30 cellular contexts compared by ENCODE assay signal in the genomic region with DNA sequence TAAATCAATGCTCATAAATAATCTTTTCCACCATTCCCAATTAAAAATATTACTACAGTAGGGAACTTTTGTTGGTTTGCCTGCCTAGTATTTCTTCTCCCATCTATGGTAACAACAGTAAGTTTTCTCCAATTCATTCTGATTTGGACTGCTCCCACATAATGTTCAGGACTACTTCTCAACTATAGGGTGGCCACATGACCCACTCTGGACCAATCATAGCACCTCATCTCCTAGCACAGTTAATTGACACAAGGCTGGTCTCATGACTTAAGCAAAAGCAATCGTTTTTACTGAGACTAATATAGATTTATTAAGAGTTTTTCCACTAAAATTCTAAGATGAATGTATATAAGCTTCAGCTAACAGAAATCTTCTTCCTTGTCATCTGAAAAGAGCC. TPM values are rescaled to one million over a fixed set of nuclear protein-coding genes. Genes with fewer than 3 reads are reported as not detected.
DNase-seq lines count a peak whose midpoint lies in the region; ATAC-seq, FAIRE-seq and TF ChIP-seq lines count a peak whose summit lies in the region.
"Had no signal": no experiment of that assay in that cellular context is flagged by ENCODE, and none has a peak within 500 bp of the region (broad histone marks: within the 10 kb centered on the region; RNA-seq: fewer than 3 reads in every experiment).

No MANE protein-coding gene starts in this region.

- intact Hi-C loops in K562 (cut with micrococcal nuclease) = no loop called here

- CTCF ChIA-PET in K562 (lab: Yijun Ruan, JAX; ENCODE audit: low intra/inter-chr PET ratio) = no interaction called here

- TF ChIP-seq RAD21 in K562 (CRISPR knock-in tag; conservative IDR thresholded peaks at IDR 0.05 in 1 of 2, IDR thresholded peaks at IDR 0.05 in 1 of 2) = no peak

- no peak for TF ChIP-seq EP300 in K562 (IDR thresholded peaks at IDR 0.05; ENCODE audit: low read length)

- no peak overlapping the region for H2AFZ ChIP-seq in K562 (ENCODE audit: low read depth, low read length)

- no TSS peak for BruUV-seq in K562 (replicated peaks; lab: Mats Ljungman, UMichigan)

- H3K27me3 ChIP-seq in H7 (ENCODE audit: control insufficient read depth, insufficient read depth, low read length) (no peaks in the 10 kb centered on the region), RWPE2 (ENCODE audit: insufficient read depth, poor library complexity, severe bottlenecking) (no peaks in the 10 kb centered on the region), K562 (ENCODE audit: control insufficient read depth in 2 of 2, insufficient read depth in 2 of 2, low read length in 2 of 2) (no peaks in the 10 kb centered on the region)
- H3K27me3 ChIP-seq: BE2C, BLaER1 had no signal

- POLR2A ChIA-PET in K562 (lab: Yijun Ruan, JAX) = no interaction called here

- H4K20me1 ChIP-seq in K562 (replicated peaks; ENCODE audit: control insufficient read depth, insufficient read depth, low read length) = no peaks in the 10 kb centered on the region
- H4K20me1 ChIP-seq: BLaER1 had no signal

- no peaks in the 10 kb centered on the region for H3K36me3 ChIP-seq in H7 (replicated peaks; ENCODE audit: control insufficient read depth, insufficient read depth, low read length)
- H3K36me3 ChIP-seq in RWPE2 (ENCODE audit: low read depth) = no peaks in the 10 kb centered on the region
- H3K36me3 ChIP-seq in K562 (ENCODE audit: control insufficient read depth, insufficient read depth, low read length) = no peaks in the 10 kb centered on the region
- H3K36me3 ChIP-seq: BE2C, BLaER1 had no signal

- H3K79me2 ChIP-seq in K562 (ENCODE audit: control insufficient read depth, insufficient read depth, low read length) = no peaks in the 10 kb centered on the region

- H3K4me1 ChIP-seq in RWPE2 (ENCODE audit: insufficient read depth, poor library complexity, severe bottlenecking) (no peaks in the 10 kb centered on the region), K562 (replicated peaks in 1 of 2; ENCODE audit: control insufficient read depth in 2 of 2, insufficient read depth in 2 of 2, low read length in 2 of 2) (no peaks in the 10 kb centered on the region)
- H3K4me1 ChIP-seq: A549, BE2C, Caco-2 had no signal

- in situ Hi-C loops in K562 (cut with MboI) = loop anchor here (25.0 kb wide), 1 partner anchor 960 kb away; no protein-coding TSS in a partner anchor

- no peak for TF ChIP-seq POLR2A in K562 (conservative IDR thresholded peaks at IDR 0.05)

- no peak overlapping the region for H3K27ac ChIP-seq in RWPE2 (ENCODE audit: poor library complexity, severe bottlenecking)
- H3K27ac ChIP-seq in K562 (ENCODE audit: extremely low read depth, low read depth, low read length) = no peak overlapping the region
- H3K27ac ChIP-seq: 22Rv1, A549, BLaER1 had no signal

- peak; percentile 8 for DNase-seq in H7
- DNase-seq in RWPE2 (ENCODE audit: low spot score) = no peak
- DNase-seq in K562 (ENCODE audit: extremely low read depth in 1 of 4, low spot score in 3 of 4) = peak in 2 of 4 experiments; percentile 12 to 14
- peak; percentile 9 for DNase-seq in iPS-NIHi11 (ENCODE audit: low spot score)
- DNase-seq in Ammon's horn (ENCODE audit: low spot score) = no peak
- DNase-seq in DMS53 (lab: John Stamatoyannopoulos, UW) = no peak
- DNase-seq: AML-193; BE2C; C1 segment of cervical spinal cord; Caco-2; Calu3; CD4-positive, alpha-beta memory T cell; CD4-positive, CD25-positive, alpha-beta regulatory T cell; CD8-positive, alpha-beta memory T cell; DMS79; DND-41; EL; GDM1 had no signal

- H3K9me3 ChIP-seq in RWPE2 (ENCODE audit: severe bottlenecking) = no peaks in the 10 kb centered on the region
- no peaks in the 10 kb centered on the region for H3K9me3 ChIP-seq in K562 (replicated peaks; ENCODE audit: control insufficient read depth, insufficient read depth, low read depth, low read length)
- H3K9me3 ChIP-seq: A549, BE2C, BLaER1, Caco-2 had no signal

- no peak for FAIRE-seq in K562 (lab: Jason Lieb, UNC)
- FAIRE-seq: A549, D721Med, GM12878, GM12892, GM18507 had no signal

- H3K4me2 ChIP-seq in K562 (ENCODE audit: insufficient read depth, low read length) = no peak overlapping the region
- H3K4me2 ChIP-seq: A549, BLaER1 had no signal

- H3K9me1 ChIP-seq in K562 (ENCODE audit: control insufficient read depth, insufficient read depth, low read length) = no peaks in the 10 kb centered on the region

- WGBS in K562 (ENCODE audit: insufficient coverage, low coverage, missing lambda C conversion rate) = 0% methylated on average over 1 of the region's 1 CpG

- H3K9ac ChIP-seq in K562 (ENCODE audit: insufficient read depth in 1 of 2, low read depth in 2 of 2, low read length in 2 of 2) = no peak overlapping the region
- H3K9ac ChIP-seq: BLaER1 had no signal

- TF ChIP-seq CTCF in RWPE2 (IDR thresholded peaks at IDR 0.05; ENCODE audit: poor library complexity, severe bottlenecking) = no peak
- TF ChIP-seq CTCF in K562 (IDR thresholded peaks at IDR 0.05 in 2 of 3, conservative IDR thresholded peaks at IDR 0.05 in 1 of 3; ENCODE audit: insufficient read depth in 2 of 3, low read depth in 1 of 3, low read length in 3 of 3) = no peak

- ATAC-seq in RWPE2 (ENCODE audit: low read depth) (0 out of 3 replicates have a peak, but pooled peaks have one; percentile 41), K562 (no peak), HG03108 (IDR thresholded peaks at IDR 0.05; ENCODE audit: unreplicated experiment) (no peak)
- ATAC-seq: A549, GM12878 had no signal

- H3K4me3 ChIP-seq in H7 (ENCODE audit: insufficient read depth, low read depth, low read length) (no peak overlapping the region), RWPE2 (ENCODE audit: severe bottlenecking) (no peak overlapping the region), K562 (no peak overlapping the region)
- H3K4me3 ChIP-seq: A549, BLaER1, GM12878 had no signal

TF ChIP-seq in K562, 482 proteins besides CTCF, POLR2A, EP300 and RAD21:
- TF ChIP-seq, protein P1, sequence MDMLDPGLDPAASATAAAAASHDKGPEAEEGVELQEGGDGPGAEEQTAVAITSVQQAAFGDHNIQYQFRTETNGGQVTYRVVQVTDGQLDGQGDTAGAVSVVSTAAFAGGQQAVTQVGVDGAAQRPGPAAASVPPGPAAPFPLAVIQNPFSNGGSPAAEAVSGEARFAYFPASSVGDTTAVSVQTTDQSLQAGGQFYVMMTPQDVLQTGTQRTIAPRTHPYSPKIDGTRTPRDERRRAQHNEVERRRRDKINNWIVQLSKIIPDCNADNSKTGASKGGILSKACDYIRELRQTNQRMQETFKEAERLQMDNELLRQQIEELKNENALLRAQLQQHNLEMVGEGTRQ (CRISPR knock-in tag; IDR thresholded peaks at IDR 0.05) = peak; percentile 15; the same call in 1 of the 2 replicates
- TF ChIP-seq ILK (tag; IDR thresholded peaks at IDR 0.05; ENCODE audit: borderline replicate concordance, low read depth) (no peak), BRF1 (IDR thresholded peaks at IDR 0.05; ENCODE audit: borderline replicate concordance, extremely low read depth, insufficient read length) (no peak), LARP7 (IDR thresholded peaks at IDR 0.05) (no peak), MYC (IDR thresholded peaks at IDR 0.05; ENCODE audit: low read depth, low read length) (no peak), MYC (CRISPR knock-in tag; IDR thresholded peaks at IDR 0.05; ENCODE audit: borderline replicate concordance, low read depth) (no peak)
TF ChIP-seq in K562: peak in this region for 1.

RNA-seq across cellular contexts. Expression of gene SLCO6A1, which starts 28.7 kb away (rescaled TPM):
- total RNA-seq in H7 (2014; rRNA removed; shearing (Covaris generic)) = 0.11 TPM in 1 of 2 replicates, not detected in the other
- not detected in 2 replicates for total RNA-seq in K562 (2011; cell fraction: chromatin; rRNA removed; ENCODE audit: low replicate concordance)
- total RNA-seq in K562 (2011; cell fraction: nucleolus; rRNA removed) = not detected in 2 replicates
- not detected in 2 replicates for total RNA-seq in K562 (2011; cell fraction: nucleoplasm; rRNA removed)
- not detected in 2 replicates for total RNA-seq in K562 (2014; rRNA removed)
- total RNA-seq in K562 (2014; rRNA removed; fragmentation: Illumina TruSeq; extraction: Trizol) = not detected in 2 replicates
- total RNA-seq in K562 (2015; rRNA removed; fragmentation: Illumina TruSeq; extraction: Trizol) = 0.11 TPM in 1 of 2 replicates, not detected in the other
- total RNA-seq in K562 (2021) = 0.11 TPM in 1 of 2 replicates, not detected in the other
- polyA plus RNA-seq in K562 (2011; rRNA removed) = 0.04 TPM in 1 of 2 replicates, not detected in the other
- not detected in 2 replicates for polyA plus RNA-seq in K562 (2011; cell fraction: cytosol; rRNA removed)
- 0.28 TPM in 1 of 2 replicates, not detected in the other for polyA plus RNA-seq in K562 (2011; cell fraction: nucleus; rRNA removed)
- 0.13 and 0.21 TPM in 2 replicates for polyA plus RNA-seq in K562 (2012)
- polyA plus RNA-seq in K562 (2014; fragmentation: Illumina TruSeq; extraction: Trizol) = not detected in 2 replicates
- polyA plus RNA-seq in K562 (2014; fragmentation: Nextera tagmentation; extraction: Ambion mirVana) = not detected
- 0.20 and 0.26 TPM in 2 replicates for polyA plus RNA-seq in K562 (2014; rRNA removed)
- polyA minus RNA-seq in K562 (2011; rRNA and poly(A)+ RNA removed) = not detected in 2 replicates
- polyA minus RNA-seq in K562 (2011; cell fraction: cytosol; rRNA and poly(A)+ RNA removed) = not detected in 2 replicates
- 0.13 TPM in 1 of 2 replicates, not detected in the other for polyA minus RNA-seq in K562 (2011; cell fraction: nucleus; rRNA and poly(A)+ RNA removed)
- total RNA-seq: A172; Caco-2; Calu3; CD4-positive, alpha-beta memory T cell; CD4-positive, CD25-positive, alpha-beta regulatory T cell; CD8-positive, alpha-beta memory T cell; Daoy; G401; GM12878 had no signal
- polyA plus RNA-seq: A549; CD14-positive monocyte; CD4-positive, alpha-beta memory T cell; CD4-positive, CD25-positive, alpha-beta regulatory T cell; CD8-positive, alpha-beta memory T cell; GM12878 had no signal

Comparison
In these comparisons a context has a peak if more than half of its experiments do, and no peak if none do; other contexts are left out.
1. DNase-seq: peak in H7 (single experiment) and iPS-NIHi11 (single experiment); none in RWPE2 (single experiment), Ammon's horn (single experiment) and DMS53 (single experiment).